Comparison of ENCODE assay signal across 8 cellular contexts in genomic region chr14:34538871-34539406, GRCh38. TPM values are rescaled to one million over a fixed set of nuclear protein-coding genes. Genes with fewer than 3 reads are reported as not detected.
A peak's percentile ranks its signal among the peaks of the same experiment; 100 is the strongest.
DNase-seq lines count a peak whose midpoint lies in the region; ATAC-seq and TF ChIP-seq lines count a peak whose summit lies in the region.

No MANE protein-coding gene starts in this region.

- H3K4me3 ChIP-seq in breast epithelium, result peak overlapping the region; percentile 87 to 97 (median 88)
- peak overlapping the region; percentile 75 to 96 for H3K4me3 ChIP-seq in muscle layer of colon (ENCODE audit: low read depth in 1 of 2, low read length in 2 of 2)

- peak overlapping the region; percentile 98 for H3K27ac Mint-ChIP-seq in CD4-positive, alpha-beta T cell

- H3K4me3 Mint-ChIP-seq in CD4-positive, alpha-beta T cell, result peak overlapping the region; percentile 99

- TF ChIP-seq CTCF in CD4-positive, alpha-beta T cell (IDR thresholded peaks at IDR 0.05), result no peak
- TF ChIP-seq CTCF in breast epithelium (IDR thresholded peaks at IDR 0.05), result no peak

- H3K27me3 ChIP-seq in CD4-positive, alpha-beta T cell (ENCODE audit: control insufficient read depth, insufficient read depth, low read length), result no peaks in the 10 kb centered on the region
- H3K27me3 ChIP-seq in breast epithelium (no peaks in the 10 kb centered on the region), muscle layer of colon (ENCODE audit: control insufficient read depth in 1 of 2, insufficient read depth in 2 of 2, low read length in 2 of 2) (no peaks in the 10 kb centered on the region)

- peaks cover 33% of the 10 kb centered on the region for H3K4me1 Mint-ChIP-seq in CD4-positive, alpha-beta T cell (ENCODE audit: low read depth)

- H3K36me3 ChIP-seq in breast epithelium (no peaks in the 10 kb centered on the region), muscle layer of colon (ENCODE audit: insufficient read depth, low read length) (peaks cover 5% of the 10 kb centered on the region)

- ATAC-seq in CD4-positive, alpha-beta T cell (ENCODE audit: poor library complexity), result peak; percentile 33
- ATAC-seq in HG03066 (IDR thresholded peaks at IDR 0.05; ENCODE audit: low read depth, unreplicated experiment) (peak; percentile 14), GM19324 (IDR thresholded peaks at IDR 0.05; ENCODE audit: low FRiP score, unreplicated experiment) (no peak)

- CTCF ChIA-PET in CD4-positive, alpha-beta T cell (lab: Charles Lee), result no interaction called here

- POLR2A ChIA-PET in CD4-positive, alpha-beta T cell (lab: Charles Lee), result no interaction called here

- H3K9me3 Mint-ChIP-seq in CD4-positive, alpha-beta T cell, result no peaks in the 10 kb centered on the region

- DNase-seq in CD4-positive, alpha-beta T cell, result no peak
- DNase-seq in breast epithelium (ENCODE audit: low spot score in 2 of 2) (no peak), A172 (ENCODE audit: low spot score) (no peak), islet precursor cell (no peak), DMS153 (lab: John Stamatoyannopoulos, UW) (no peak)

- no peaks in the 10 kb centered on the region for H3K27me3 Mint-ChIP-seq in CD4-positive, alpha-beta T cell

- H3K27ac ChIP-seq in CD4-positive, alpha-beta T cell (ENCODE audit: low read depth, low read length), result peak overlapping the region; percentile 89
- H3K27ac ChIP-seq in breast epithelium (peak overlapping the region; percentile 97 to 99), muscle layer of colon (ENCODE audit: low read depth, low read length) (peak overlapping the region; percentile 90)

- H3K9me3 ChIP-seq in CD4-positive, alpha-beta T cell (ENCODE audit: control insufficient read depth, low read length), result no peaks in the 10 kb centered on the region
- H3K9me3 ChIP-seq in breast epithelium, result no peaks in the 10 kb centered on the region
- H3K9me3 ChIP-seq in muscle layer of colon (ENCODE audit: low read length), result no peaks in the 10 kb centered on the region

- intact Hi-C loops in CD4-positive, alpha-beta T cell (cut with DNase I, micrococcal nuclease), result loop anchor here in 1 of 2 experiments (5.0 to 10.0 kb wide), 4 partner anchors 77 to 1288 kb away; partner anchors contain the start of genes BRMS1L, PPP2R3C, PRORP and RALGAPA1
- intact Hi-C loops in breast epithelium (cut with DNase I; ENCODE audit: low total_unique reads), result no loop called here

- no peak for TF ChIP-seq POLR2A in breast epithelium (IDR thresholded peaks at IDR 0.05)

- H3K4me1 ChIP-seq in breast epithelium (peaks cover 0 to 4% of the 10 kb centered on the region in 2 donors), muscle layer of colon (ENCODE audit: insufficient read depth, low read length) (peaks cover 16% of the 10 kb centered on the region)

- H3K36me3 Mint-ChIP-seq in CD4-positive, alpha-beta T cell (ENCODE audit: low read depth), result peaks cover 50% of the 10 kb centered on the region

- peak overlapping the region; percentile 97 for H3K9ac ChIP-seq in muscle layer of colon (ENCODE audit: low read length)

RNA-seq across cellular contexts. Expression of gene EAPP, which starts 0.6 kb away (rescaled TPM):
- total RNA-seq in CD4-positive, alpha-beta T cell, result 10 to 100 TPM; 94.5 to 98.3 TPM
- total RNA-seq in breast epithelium, result 10 to 100 TPM; 43.3 to 81.2 (median 43.8) TPM
- 44.9 and 47.1 TPM in 2 replicates for total RNA-seq in A172 (2014; rRNA removed; shearing (Covaris generic))
